ENCODE assay signal across 8 cellular contexts in genomic region chr7:74479961-74480829, GRCh38. TPM values are rescaled to one million over a fixed set of nuclear protein-coding genes. Genes with fewer than 3 reads are reported as not detected.
A peak's percentile ranks its signal among the peaks of the same experiment; 100 is the strongest.
DNase-seq lines count a peak whose midpoint lies in the region; ATAC-seq and TF ChIP-seq lines count a peak whose summit lies in the region.

No MANE protein-coding gene starts in this region.

- peak in 3 of 7 experiments; percentile 12 to 21 (median 18) for TF ChIP-seq CTCF in body of pancreas (IDR thresholded peaks at IDR 0.05)

- TF ChIP-seq POLR2A in body of pancreas (IDR thresholded peaks at IDR 0.05) = peak; percentile 29 to 83 (median 75)

- DNase-seq in AG08395 (ENCODE audit: low spot score) = peak; percentile 88
- peak; percentile 95 for DNase-seq in M059J (ENCODE audit: low read depth)
- DNase-seq in body of pancreas = peak; percentile 92 to 96 (median 94)
- peak; percentile 38 for DNase-seq in iPS DF 19.7 (ENCODE audit: low read depth, low spot score)
- DNase-seq in NCI-H446 (lab: John Stamatoyannopoulos, UW) = no peak
- no peak for DNase-seq in stimulated activated naive CD4-positive, alpha-beta T cell treated with Interleukin-2 at 50 U/mL for 16 hours (lab: John Stamatoyannopoulos, UW)

- H3K9me3 ChIP-seq in body of pancreas = no peaks in the 10 kb centered on the region

- H3K4me3 ChIP-seq in body of pancreas (no peak overlapping the region), rectal smooth muscle tissue (ENCODE audit: low read length) (peak overlapping the region; percentile 58)

- peak overlapping the region; percentile 19 for H3K9ac ChIP-seq in rectal smooth muscle tissue (ENCODE audit: low read length)

- H3K27me3 ChIP-seq in body of pancreas = no peaks in the 10 kb centered on the region
- H3K27me3 ChIP-seq in rectal smooth muscle tissue (ENCODE audit: control insufficient read depth, insufficient read depth, low read length) = no peaks in the 10 kb centered on the region

- intact Hi-C loops in body of pancreas (cut with DNase I) = no loop called here

- ATAC-seq in body of pancreas (peak; percentile 82), HG03378 (IDR thresholded peaks at IDR 0.05; ENCODE audit: unreplicated experiment) (no peak)

- peak overlapping the region; percentile 94 to 98 (median 97) for H3K27ac ChIP-seq in body of pancreas
- peak overlapping the region; percentile 99 for H3K27ac ChIP-seq in rectal smooth muscle tissue (ENCODE audit: low read depth, low read length)

- WGBS in body of pancreas, 2 donors = 7 to 13% methylated on average over 7 to 40 of the region's 40 CpGs

- H3K4me1 ChIP-seq in body of pancreas = peaks cover 78% of the 10 kb centered on the region
- peaks cover 49% of the 10 kb centered on the region for H3K4me1 ChIP-seq in rectal smooth muscle tissue (ENCODE audit: control insufficient read depth, insufficient read depth, low read length)

- H3K36me3 ChIP-seq in body of pancreas (replicated peaks in 1 of 2; ENCODE audit: insufficient read depth in 1 of 2, low read depth in 2 of 2) (no peaks in the 10 kb centered on the region), rectal smooth muscle tissue (ENCODE audit: control insufficient read depth, insufficient read depth, low read length) (no peaks in the 10 kb centered on the region)

RNA-seq across cellular contexts. Expression of gene GTF2IRD1, which starts 26.5 kb away (rescaled TPM):
- 7.3 and 16.9 TPM in 2 replicates for total RNA-seq in M059J (2014; rRNA removed; shearing (Covaris generic))
- total RNA-seq in body of pancreas = 10 to 100 TPM in 1 of 2 donors, 1 to 10 TPM in 1; 9.2 to 11.2 TPM

Comparison
In these comparisons a context has a peak if more than half of its experiments do, and no peak if none do; other contexts are left out.
1. DNase-seq: peak in AG08395 (single experiment), M059J (single experiment), body of pancreas (4 of 4) and iPS DF 19.7 (single experiment); none in NCI-H446 (0 of 2) and stimulated activated naive CD4-positive, alpha-beta T cell treated with Interleukin-2 at 50 U/mL for 16 hours (single experiment).